Comparison of ENCODE assay signal across 15 cellular contexts in the genomic region with DNA sequence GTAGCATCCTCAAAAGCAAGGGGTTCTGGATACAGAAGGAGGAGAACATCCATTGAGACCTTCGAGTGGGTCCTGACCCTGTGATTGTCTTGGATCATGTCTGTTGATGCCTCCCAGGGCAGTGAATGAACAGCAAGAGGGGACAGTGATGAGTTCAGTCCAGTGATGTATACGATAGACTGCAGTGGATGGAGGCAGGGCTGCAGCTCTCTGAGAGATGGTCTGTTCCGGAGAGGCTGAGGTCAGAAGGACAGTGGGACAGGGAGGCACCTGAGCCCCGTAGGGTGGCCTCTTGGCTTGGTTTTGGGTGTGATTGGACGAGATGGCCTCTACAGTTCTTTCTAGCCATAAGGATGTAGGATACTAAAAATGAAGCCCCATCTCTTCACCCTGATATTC.
DNase-seq lines count a peak whose midpoint lies in the region; ATAC-seq and TF ChIP-seq lines count a peak whose summit lies in the region.
"Had no signal": no experiment of that assay in that cellular context is flagged by ENCODE, and none has a peak within 500 bp of the region (broad histone marks: within the 10 kb centered on the region; RNA-seq: fewer than 3 reads in every experiment).

No MANE protein-coding gene starts in this region.

- no peaks in the 10 kb centered on the region for H3K36me3 ChIP-seq in hepatocyte (replicated peaks; ENCODE audit: insufficient read depth, low read depth)
- no peaks in the 10 kb centered on the region for H3K36me3 ChIP-seq in naive thymus-derived CD4-positive, alpha-beta T cell (ENCODE audit: control insufficient read depth in 2 of 3, insufficient read depth in 3 of 3, low read length in 3 of 3)
- peaks cover 0 to 5% (median 0%) of the 10 kb centered on the region in 6 donors for H3K36me3 ChIP-seq in spleen

- no peaks in the 10 kb centered on the region for H3K36me3 Mint-ChIP-seq in activated T-cell treated with anti-CD3 and anti-CD28 coated beads, Interleukin-2, amount 50 U/mL, for 24 hours (ENCODE audit: low read depth)
- peaks cover 3% of the 10 kb centered on the region for H3K36me3 Mint-ChIP-seq in activated T-cell treated with anti-CD3 and anti-CD28 coated beads, Interleukin-2, amount 50 U/mL, for 4 hours (ENCODE audit: insufficient read depth)
- H3K36me3 Mint-ChIP-seq in stimulated activated memory B cell treated with anti-CD40 and anti-IgM and Interleukin-4, amounts not matched to agents 10 μg/mL and 1 μg/mL and 100 μg/mL, for 72 hours = peaks cover 11% of the 10 kb centered on the region
- H3K36me3 Mint-ChIP-seq in naive thymus-derived CD4-positive, alpha-beta T cell = peaks cover 0 to 11% (median 2%) of the 10 kb centered on the region in 5 donors

- no peak overlapping the region for H3K4me3 ChIP-seq in hepatocyte
- H3K4me3 ChIP-seq in naive thymus-derived CD4-positive, alpha-beta T cell (ENCODE audit: low read length) = no peak overlapping the region
- H3K4me3 ChIP-seq in spleen = no peak overlapping the region
- H3K4me3 ChIP-seq: BLaER1 treated with 17β-estradiol and CSF1 and Interleukin-3, amounts not matched to agents 10 nM and 100 nM; GM12878 had no signal

- WGBS in hepatocyte (ENCODE audit: low lambda C conversion rate, missing lambda C conversion rate) = 78% methylated on average over 5 of the region's 5 CpGs
- 71 to 83% (median 76%) methylated on average over 5 of the region's 5 CpGs for WGBS in spleen, 5 donors

- no peak for TF ChIP-seq POLR2A in spleen (IDR thresholded peaks at IDR 0.05)

- H3K9me3 ChIP-seq in hepatocyte (ENCODE audit: low read depth) (no peaks in the 10 kb centered on the region), spleen (no peaks in the 10 kb centered on the region)
- H3K9me3 ChIP-seq in naive thymus-derived CD4-positive, alpha-beta T cell (ENCODE audit: control insufficient read depth in 2 of 3, low read length in 3 of 3) = no peaks in the 10 kb centered on the region

- CTCF ChIA-PET in naive thymus-derived CD4-positive, alpha-beta T cell (lab: Charles Lee) = no interaction called here

- no peaks in the 10 kb centered on the region for H3K79me2 ChIP-seq in hepatocyte

- ATAC-seq in activated T-cell treated with anti-CD3 and anti-CD28 coated beads, Interleukin-2, amount 50 U/mL, for 4 hours = no peak
- no peak for ATAC-seq in stimulated activated memory B cell treated with anti-CD40 and anti-IgM and Interleukin-4, amounts not matched to agents 10 μg/mL and 1 μg/mL and 100 μg/mL, for 72 hours
- ATAC-seq in naive thymus-derived CD4-positive, alpha-beta T cell = no peak
- ATAC-seq in GM18502 (IDR thresholded peaks at IDR 0.05; ENCODE audit: poor library complexity, unreplicated experiment) = no peak

- H3K4me1 ChIP-seq in hepatocyte (ENCODE audit: insufficient read depth) = peaks cover 14% of the 10 kb centered on the region
- H3K4me1 ChIP-seq in naive thymus-derived CD4-positive, alpha-beta T cell (ENCODE audit: control insufficient read depth in 2 of 2, insufficient read depth in 2 of 2, low read length in 2 of 2) = peaks cover 0 to 2% of the 10 kb centered on the region in 2 donors
- peaks cover 0 to 8% (median 0%) of the 10 kb centered on the region in 6 donors for H3K4me1 ChIP-seq in spleen

- intact Hi-C loops in naive thymus-derived CD4-positive, alpha-beta T cell (cut with micrococcal nuclease) = no loop called here
- intact Hi-C loops in spleen (cut with DNase I; ENCODE audit: low total_unique reads) = no loop called here

- H3K27me3 Mint-ChIP-seq in activated T-cell treated with anti-CD3 and anti-CD28 coated beads, Interleukin-2, amount 50 U/mL, for 24 hours = no peaks in the 10 kb centered on the region
- no peaks in the 10 kb centered on the region for H3K27me3 Mint-ChIP-seq in activated T-cell treated with anti-CD3 and anti-CD28 coated beads, Interleukin-2, amount 50 U/mL, for 4 hours (ENCODE audit: low read depth)
- no peaks in the 10 kb centered on the region for H3K27me3 Mint-ChIP-seq in stimulated activated memory B cell treated with anti-CD40 and anti-IgM and Interleukin-4, amounts not matched to agents 10 μg/mL and 1 μg/mL and 100 μg/mL, for 72 hours
- H3K27me3 Mint-ChIP-seq in naive thymus-derived CD4-positive, alpha-beta T cell = no peaks in the 10 kb centered on the region

- peak overlapping the region; percentile 49 for H3K27ac ChIP-seq in hepatocyte
- H3K27ac ChIP-seq in naive thymus-derived CD4-positive, alpha-beta T cell (ENCODE audit: low read depth, low read length) = no peak overlapping the region
- H3K27ac ChIP-seq in spleen = no peak overlapping the region
- H3K27ac ChIP-seq: BLaER1 treated with 17β-estradiol and CSF1 and Interleukin-3, amounts not matched to agents 10 nM and 100 nM had no signal

- POLR2A ChIA-PET in naive thymus-derived CD4-positive, alpha-beta T cell (lab: Charles Lee) = interaction anchor here (1.1 kb wide), 1 partner anchor 11 kb away, joined by 3 read pairs; no protein-coding TSS in a partner anchor

- no peak for DNase-seq in activated T-cell treated with anti-CD3 and anti-CD28 coated beads, Interleukin-2, amount 50 U/mL, for 24 hours
- no peak for DNase-seq in activated T-cell treated with anti-CD3 and anti-CD28 coated beads, Interleukin-2, amount 50 U/mL, for 4 hours
- DNase-seq in NCI-H2227 treated with DMSO at 0.1 percent for 48 hours (lab: John Stamatoyannopoulos, UW) = peak; percentile 6
- no peak for DNase-seq in hepatocyte (ENCODE audit: low spot score)
- DNase-seq in naive thymus-derived CD4-positive, alpha-beta T cell = no peak
- DNase-seq in spleen = no peak
- DNase-seq: DMS 273 treated with DMSO at 0.1 percent for 48 hours, GDM1, HFFc6, Kasumi-1, NCI-H446 treated with DMSO at 0.1 percent for 48 hours had no signal

- no peak overlapping the region for H3K4me2 ChIP-seq in hepatocyte
- H3K4me2 ChIP-seq: BLaER1 treated with 17β-estradiol and CSF1 and Interleukin-3, amounts not matched to agents 10 nM and 100 nM had no signal

- TF ChIP-seq CTCF in hepatocyte (IDR thresholded peaks at IDR 0.05; ENCODE audit: poor library complexity) (no peak), spleen (IDR thresholded peaks at IDR 0.05 in 8 of 11, conservative IDR thresholded peaks at IDR 0.05 in 3 of 11) (no peak)

- no peaks in the 10 kb centered on the region for H4K20me1 ChIP-seq in hepatocyte (ENCODE audit: insufficient read depth, poor library complexity, severe bottlenecking)
- H4K20me1 ChIP-seq: BLaER1 treated with 17β-estradiol and CSF1 and Interleukin-3, amounts not matched to agents 10 nM and 100 nM had no signal

- H3K4me3 Mint-ChIP-seq in activated T-cell treated with anti-CD3 and anti-CD28 coated beads, Interleukin-2, amount 50 U/mL, for 24 hours = no peak overlapping the region
- H3K4me3 Mint-ChIP-seq in activated T-cell treated with anti-CD3 and anti-CD28 coated beads, Interleukin-2, amount 50 U/mL, for 4 hours = no peak overlapping the region
- H3K4me3 Mint-ChIP-seq in stimulated activated memory B cell treated with anti-CD40 and anti-IgM and Interleukin-4, amounts not matched to agents 10 μg/mL and 1 μg/mL and 100 μg/mL, for 72 hours = no peak overlapping the region
- no peak overlapping the region for H3K4me3 Mint-ChIP-seq in naive thymus-derived CD4-positive, alpha-beta T cell
- H3K4me3 Mint-ChIP-seq: HFFc6 had no signal

- H2AFZ ChIP-seq in hepatocyte = no peak overlapping the region

- peaks cover 32% of the 10 kb centered on the region for H3K4me1 Mint-ChIP-seq in activated T-cell treated with anti-CD3 and anti-CD28 coated beads, Interleukin-2, amount 50 U/mL, for 24 hours (ENCODE audit: low read depth)
- peaks cover 22% of the 10 kb centered on the region for H3K4me1 Mint-ChIP-seq in activated T-cell treated with anti-CD3 and anti-CD28 coated beads, Interleukin-2, amount 50 U/mL, for 4 hours (ENCODE audit: low read depth)
- peaks cover 56% of the 10 kb centered on the region for H3K4me1 Mint-ChIP-seq in stimulated activated memory B cell treated with anti-CD40 and anti-IgM and Interleukin-4, amounts not matched to agents 10 μg/mL and 1 μg/mL and 100 μg/mL, for 72 hours
- peaks cover 24 to 50% (median 37%) of the 10 kb centered on the region in 7 donors for H3K4me1 Mint-ChIP-seq in naive thymus-derived CD4-positive, alpha-beta T cell

- peak overlapping the region; percentile 50 for H3K27ac Mint-ChIP-seq in activated T-cell treated with anti-CD3 and anti-CD28 coated beads, Interleukin-2, amount 50 U/mL, for 24 hours
- H3K27ac Mint-ChIP-seq in stimulated activated memory B cell treated with anti-CD40 and anti-IgM and Interleukin-4, amounts not matched to agents 10 μg/mL and 1 μg/mL and 100 μg/mL, for 72 hours = peak overlapping the region; percentile 48
- H3K27ac Mint-ChIP-seq in naive thymus-derived CD4-positive, alpha-beta T cell = peak overlapping the region in 2 of 9 donors; percentile 41 to 65
- H3K27ac Mint-ChIP-seq: HFFc6 had no signal

- no peaks in the 10 kb centered on the region for H3K9me2 ChIP-seq in hepatocyte (replicated peaks; ENCODE audit: insufficient read depth)

- H3K9me3 Mint-ChIP-seq in activated T-cell treated with anti-CD3 and anti-CD28 coated beads, Interleukin-2, amount 50 U/mL, for 24 hours = no peaks in the 10 kb centered on the region
- H3K9me3 Mint-ChIP-seq in activated T-cell treated with anti-CD3 and anti-CD28 coated beads, Interleukin-2, amount 50 U/mL, for 4 hours = no peaks in the 10 kb centered on the region
- H3K9me3 Mint-ChIP-seq in stimulated activated memory B cell treated with anti-CD40 and anti-IgM and Interleukin-4, amounts not matched to agents 10 μg/mL and 1 μg/mL and 100 μg/mL, for 72 hours = no peaks in the 10 kb centered on the region
- H3K9me3 Mint-ChIP-seq in naive thymus-derived CD4-positive, alpha-beta T cell = no peaks in the 10 kb centered on the region

- H3K27me3 ChIP-seq in hepatocyte (no peaks in the 10 kb centered on the region), spleen (replicated peaks in 1 of 7) (no peaks in the 10 kb centered on the region)
- no peaks in the 10 kb centered on the region for H3K27me3 ChIP-seq in naive thymus-derived CD4-positive, alpha-beta T cell (ENCODE audit: control insufficient read depth in 2 of 2, insufficient read depth in 2 of 2, low read length in 2 of 2)
- H3K27me3 ChIP-seq: BLaER1 treated with 17β-estradiol and CSF1 and Interleukin-3, amounts not matched to agents 10 nM and 100 nM had no signal
